In the genomic region with DNA sequence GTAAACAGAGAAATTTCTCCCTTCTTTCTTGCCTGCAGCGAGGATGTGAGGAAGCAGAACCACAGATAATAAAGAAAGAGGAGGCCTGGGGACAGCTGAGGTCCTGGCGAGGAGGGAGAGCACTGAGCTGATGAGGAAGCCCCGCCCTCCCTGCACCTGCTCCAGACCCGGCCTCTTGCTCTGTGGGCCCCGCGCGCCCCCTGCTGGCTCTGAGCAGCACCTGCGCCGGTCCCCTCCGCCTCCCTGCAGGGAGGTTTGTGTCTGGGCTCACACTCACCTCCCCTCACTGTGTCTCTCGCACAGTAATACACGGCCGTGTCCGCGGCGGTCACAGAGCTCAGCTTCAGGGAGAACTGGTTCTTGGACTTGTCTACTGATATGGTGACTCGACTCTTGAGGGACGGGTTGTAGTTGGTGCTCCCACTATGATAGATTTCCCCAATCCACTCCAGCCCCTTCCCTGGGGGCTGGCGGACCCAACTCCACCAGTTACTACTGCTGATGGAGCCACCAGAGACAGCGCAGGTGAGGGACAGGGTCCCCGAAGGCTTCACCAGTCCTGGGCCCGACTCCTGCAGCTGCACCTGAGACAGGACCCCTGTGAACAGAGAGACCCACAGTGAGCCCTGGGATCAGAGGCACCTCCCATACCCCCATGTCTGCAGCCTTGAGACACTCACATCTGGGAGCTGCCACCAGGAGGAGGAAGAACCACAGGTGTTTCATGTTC, we compare ENCODE assay signal across 8 cellular contexts.
DNase-seq lines count a peak whose midpoint lies in the region; ATAC-seq and TF ChIP-seq lines count a peak whose summit lies in the region.
"Not testable (repeated sequence)": the region's sequence is repeated elsewhere in the genome, so short reads cannot be mapped to it uniquely, and the experiment has no call there.

No MANE protein-coding gene starts in this region.

- H3K4me3 Mint-ChIP-seq in activated CD4-positive, alpha-beta memory T cell treated with anti-CD3 and anti-CD28 coated beads, Interleukin-2, amount 10 ng/mL, durations not matched to agents 7 days and 5 days = not testable (repeated sequence)
- peak overlapping the region; percentile 53 for H3K4me3 Mint-ChIP-seq in activated naive CD8-positive, alpha-beta T cell treated with anti-CD3 and anti-CD28 coated beads, Interleukin-2, amount 50 U/mL, for 24 hours

- CTCF ChIA-PET in activated CD4-positive, alpha-beta memory T cell treated with anti-CD3 and anti-CD28 coated beads, Interleukin-2, amount 10 ng/mL, durations not matched to agents 7 days and 5 days (lab: Charles Lee) = interaction anchor here (1.1 to 1.3 kb wide), 2 partner anchors 155 to 615 kb away, joined by 3 read pairs; no protein-coding TSS in a partner anchor

- TF ChIP-seq CTCF in C4-2B (conservative IDR thresholded peaks at IDR 0.05) (peak; percentile 83), GM20000 (IDR thresholded peaks at IDR 0.05; ENCODE audit: extremely low read depth, missing control alignments) (peak; percentile 78)

- not testable (repeated sequence) for H3K9me3 Mint-ChIP-seq in activated CD4-positive, alpha-beta memory T cell treated with anti-CD3 and anti-CD28 coated beads, Interleukin-2, amount 10 ng/mL, durations not matched to agents 7 days and 5 days; activated naive CD8-positive, alpha-beta T cell treated with anti-CD3 and anti-CD28 coated beads, Interleukin-2, amount 50 U/mL, for 24 hours

- TF ChIP-seq POLR2A in Raji (IDR thresholded peaks at IDR 0.05; ENCODE audit: insufficient read depth, low read depth, low read length) = 0 out of 2 replicates have a peak, but pooled peaks have one; percentile 12

- H3K27me3 Mint-ChIP-seq in activated CD4-positive, alpha-beta memory T cell treated with anti-CD3 and anti-CD28 coated beads, Interleukin-2, amount 10 ng/mL, durations not matched to agents 7 days and 5 days; activated naive CD8-positive, alpha-beta T cell treated with anti-CD3 and anti-CD28 coated beads, Interleukin-2, amount 50 U/mL, for 24 hours: not testable (repeated sequence)

- not testable (repeated sequence) for H3K36me3 Mint-ChIP-seq in activated CD4-positive, alpha-beta memory T cell treated with anti-CD3 and anti-CD28 coated beads, Interleukin-2, amount 10 ng/mL, durations not matched to agents 7 days and 5 days (ENCODE audit: low read depth); activated naive CD8-positive, alpha-beta T cell treated with anti-CD3 and anti-CD28 coated beads, Interleukin-2, amount 50 U/mL, for 24 hours (ENCODE audit: low read depth)

- DNase-seq in GM20000 (ENCODE audit: low spot score) = peak; percentile 64
- peak; percentile 16 for DNase-seq in NCI-H1417 treated with DMSO at 0.1 percent for 48 hours (lab: John Stamatoyannopoulos, UW)
- DNase-seq in activated CD4-positive, alpha-beta memory T cell treated with anti-CD3 and anti-CD28 coated beads, Interleukin-2, amount 10 ng/mL, durations not matched to agents 7 days and 5 days = peak; percentile 78
- DNase-seq in activated naive CD8-positive, alpha-beta T cell treated with anti-CD3 and anti-CD28 coated beads, Interleukin-2, amount 50 U/mL, for 24 hours = peak; percentile 92
- peak; percentile 53 to 73 for DNase-seq in lung microvascular endothelial cell (ENCODE audit: low read depth in 2 of 2)
- DNase-seq in stimulated activated CD8-positive, alpha-beta memory T cell treated with anti-CD3 and anti-CD28 coated beads, Interleukin-15, amount 100 ng/mL, for 48 hours (ENCODE audit: low read depth in 2 of 2) = peak; percentile 75 to 84

- H3K4me1 Mint-ChIP-seq in activated CD4-positive, alpha-beta memory T cell treated with anti-CD3 and anti-CD28 coated beads, Interleukin-2, amount 10 ng/mL, durations not matched to agents 7 days and 5 days = peaks cover 48% of the 10 kb centered on the region
- H3K4me1 Mint-ChIP-seq in activated naive CD8-positive, alpha-beta T cell treated with anti-CD3 and anti-CD28 coated beads, Interleukin-2, amount 50 U/mL, for 24 hours = peaks cover 83% of the 10 kb centered on the region

- POLR2A ChIA-PET in activated CD4-positive, alpha-beta memory T cell treated with anti-CD3 and anti-CD28 coated beads, Interleukin-2, amount 10 ng/mL, durations not matched to agents 7 days and 5 days (lab: Charles Lee) = not testable (repeated sequence)

- not testable (repeated sequence) for ATAC-seq in activated naive CD8-positive, alpha-beta T cell treated with anti-CD3 and anti-CD28 coated beads, Interleukin-2, amount 50 U/mL, for 24 hours

- H3K27ac ChIP-seq in C4-2B = not testable (repeated sequence)

- H3K27ac Mint-ChIP-seq in activated CD4-positive, alpha-beta memory T cell treated with anti-CD3 and anti-CD28 coated beads, Interleukin-2, amount 10 ng/mL, durations not matched to agents 7 days and 5 days = peak overlapping the region; percentile 47
- H3K27ac Mint-ChIP-seq in activated naive CD8-positive, alpha-beta T cell treated with anti-CD3 and anti-CD28 coated beads, Interleukin-2, amount 50 U/mL, for 24 hours = peak overlapping the region; percentile 76

Comparison
In these comparisons a context has a peak if more than half of its experiments do, and no peak if none do; other contexts are left out.
1. DNase-seq: peak in every context shown above with its lines; median percentile 92 in activated naive CD8-positive, alpha-beta T cell treated with anti-CD3 and anti-CD28 coated beads, Interleukin-2, amount 50 U/mL, for 24 hours; 80 in stimulated activated CD8-positive, alpha-beta memory T cell treated with anti-CD3 and anti-CD28 coated beads, Interleukin-15, amount 100 ng/mL, for 48 hours; 78 in activated CD4-positive, alpha-beta memory T cell treated with anti-CD3 and anti-CD28 coated beads, Interleukin-2, amount 10 ng/mL, durations not matched to agents 7 days and 5 days; 64 in GM20000; 63 in lung microvascular endothelial cell; 16 in NCI-H1417 treated with DMSO at 0.1 percent for 48 hours.